In the genomic region with DNA sequence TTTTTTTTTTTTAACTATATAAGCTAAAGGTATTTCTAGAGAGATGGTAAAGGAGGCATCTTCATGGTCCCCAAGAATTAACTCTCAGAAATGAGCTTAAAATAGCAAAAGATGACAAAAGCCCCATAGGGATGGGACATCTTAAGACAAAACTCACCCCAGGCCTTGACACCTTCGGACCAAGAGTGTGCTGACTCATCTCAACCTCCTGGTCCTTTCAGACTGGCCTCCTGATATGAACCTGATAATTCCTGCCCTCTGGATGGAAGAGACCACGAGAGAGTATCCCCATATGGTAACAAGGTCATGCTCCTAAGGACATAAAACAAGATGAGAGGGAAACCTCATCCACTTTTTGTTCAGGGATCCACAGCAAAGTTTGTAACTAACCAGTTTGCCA, we compare ENCODE assay signal across 33 cellular contexts.
"Had no signal": no experiment of that assay in that cellular context is flagged by ENCODE, and none has a peak within 500 bp of the region (broad histone marks: within the 10 kb centered on the region; RNA-seq: fewer than 3 reads in every experiment).

No MANE protein-coding gene starts in this region.

- H3K27ac Mint-ChIP-seq: activated CD4-positive, alpha-beta memory T cell treated with anti-CD3 and anti-CD28 coated beads, Interleukin-2, amount 10 ng/mL, durations not matched to agents 7 days and 5 days; activated CD8-positive, alpha-beta memory T cell treated with anti-CD3 and anti-CD28 coated beads, Interleukin-2, amount 10 ng/mL, durations not matched to agents 7 days and 5 days; activated naive CD8-positive, alpha-beta T cell treated with anti-CD3 and anti-CD28 coated beads for 36 hours had no signal

- H3K4me1 Mint-ChIP-seq: activated CD4-positive, alpha-beta memory T cell treated with anti-CD3 and anti-CD28 coated beads, Interleukin-2, amount 10 ng/mL, durations not matched to agents 7 days and 5 days had no signal

- H3K4me2 ChIP-seq: PC-9 had no signal

- H3K36me3 ChIP-seq: cardiac muscle cell, WERI-Rb-1 had no signal

- H3K4me3 ChIP-seq: cardiac muscle cell, PC-9 had no signal

- H3K4me3 Mint-ChIP-seq: activated CD4-positive, alpha-beta memory T cell treated with anti-CD3 and anti-CD28 coated beads, Interleukin-2, amount 10 ng/mL, durations not matched to agents 7 days and 5 days; activated CD8-positive, alpha-beta memory T cell treated with anti-CD3 and anti-CD28 coated beads, Interleukin-2, amount 10 ng/mL, durations not matched to agents 7 days and 5 days; activated naive CD8-positive, alpha-beta T cell treated with anti-CD3 and anti-CD28 coated beads for 36 hours; IgD-negative memory B cell had no signal

- ATAC-seq: activated CD8-positive, alpha-beta memory T cell treated with anti-CD3 and anti-CD28 coated beads, Interleukin-2, amount 10 ng/mL, durations not matched to agents 7 days and 5 days had no signal

- H3K27ac ChIP-seq: cardiac muscle cell, PC-9, RWPE1, WERI-Rb-1 had no signal

- H2AFZ ChIP-seq: PC-9 had no signal

- H3K27me3 ChIP-seq: cardiac muscle cell had no signal

- H3K9me3 Mint-ChIP-seq: activated CD4-positive, alpha-beta memory T cell treated with anti-CD3 and anti-CD28 coated beads, Interleukin-2, amount 10 ng/mL, durations not matched to agents 7 days and 5 days; activated naive CD8-positive, alpha-beta T cell treated with anti-CD3 and anti-CD28 coated beads for 36 hours; IgD-negative memory B cell had no signal

- DNase-seq: activated CD4-positive, alpha-beta memory T cell treated with anti-CD3 and anti-CD28 coated beads, Interleukin-2, amount 10 ng/mL, durations not matched to agents 7 days and 5 days; activated CD4-positive, alpha-beta T cell treated with anti-CD3 and anti-CD28 coated beads for 1 hour; activated CD4-positive, alpha-beta T cell treated with anti-CD3 and anti-CD28 coated beads for 48 hours; activated CD4-positive, CD25-positive, alpha-beta regulatory T cell; activated CD8-positive, alpha-beta memory T cell treated with anti-CD3 and anti-CD28 coated beads for 24 hours; activated CD8-positive, alpha-beta memory T cell treated with anti-CD3 and anti-CD28 coated beads, Interleukin-2, amount 10 ng/mL, durations not matched to agents 7 days and 5 days; activated CD8-positive, alpha-beta memory T cell treated with anti-CD3 and anti-CD28 coated beads, Interleukin-2, amount 50 U/mL, for 48 hours; activated effector memory CD4-positive, alpha-beta T cell treated with anti-CD3 and anti-CD28 coated beads, Interleukin-2, amount 50 U/mL, for 16 hours; activated naive CD4-positive, alpha-beta T cell; activated naive CD4-positive, alpha-beta T cell treated with anti-CD3 and anti-CD28 coated beads, Interleukin-2, amount 50 U/mL, for 16 hours; activated naive CD8-positive, alpha-beta T cell treated with anti-CD3 and anti-CD28 coated beads for 36 hours; activated T-cell treated with anti-CD3 and anti-CD28 coated beads, Interleukin-2, amount 50 U/mL, for 48 hours; amniotic stem cell; aorta; KG1; NCI-H1092 treated with DMSO at 0.1 percent for 48 hours; NCI-H1417; NCI-H146; NCI-H187; NCI-H2029 treated with DMSO at 0.1 percent for 48 hours; NCI-H2107; NCI-H2171; NCI-H510A; NCI-H526; NCI-H748 treated with DMSO at 0.1 percent for 48 hours; NK-92 treated with Interleukin-12 subunit alpha and Interleukin-12 subunit beta, amount 100 ng/mL, for 24 hours; PC-9; T1000; WERI-Rb-1 had no signal

- H3K36me3 Mint-ChIP-seq: activated CD8-positive, alpha-beta memory T cell treated with anti-CD3 and anti-CD28 coated beads, Interleukin-2, amount 10 ng/mL, durations not matched to agents 7 days and 5 days; activated naive CD8-positive, alpha-beta T cell treated with anti-CD3 and anti-CD28 coated beads for 36 hours had no signal

- FAIRE-seq: RCC 7860 had no signal
